1 cellular context compared by ENCODE assay signal in the genomic region with DNA sequence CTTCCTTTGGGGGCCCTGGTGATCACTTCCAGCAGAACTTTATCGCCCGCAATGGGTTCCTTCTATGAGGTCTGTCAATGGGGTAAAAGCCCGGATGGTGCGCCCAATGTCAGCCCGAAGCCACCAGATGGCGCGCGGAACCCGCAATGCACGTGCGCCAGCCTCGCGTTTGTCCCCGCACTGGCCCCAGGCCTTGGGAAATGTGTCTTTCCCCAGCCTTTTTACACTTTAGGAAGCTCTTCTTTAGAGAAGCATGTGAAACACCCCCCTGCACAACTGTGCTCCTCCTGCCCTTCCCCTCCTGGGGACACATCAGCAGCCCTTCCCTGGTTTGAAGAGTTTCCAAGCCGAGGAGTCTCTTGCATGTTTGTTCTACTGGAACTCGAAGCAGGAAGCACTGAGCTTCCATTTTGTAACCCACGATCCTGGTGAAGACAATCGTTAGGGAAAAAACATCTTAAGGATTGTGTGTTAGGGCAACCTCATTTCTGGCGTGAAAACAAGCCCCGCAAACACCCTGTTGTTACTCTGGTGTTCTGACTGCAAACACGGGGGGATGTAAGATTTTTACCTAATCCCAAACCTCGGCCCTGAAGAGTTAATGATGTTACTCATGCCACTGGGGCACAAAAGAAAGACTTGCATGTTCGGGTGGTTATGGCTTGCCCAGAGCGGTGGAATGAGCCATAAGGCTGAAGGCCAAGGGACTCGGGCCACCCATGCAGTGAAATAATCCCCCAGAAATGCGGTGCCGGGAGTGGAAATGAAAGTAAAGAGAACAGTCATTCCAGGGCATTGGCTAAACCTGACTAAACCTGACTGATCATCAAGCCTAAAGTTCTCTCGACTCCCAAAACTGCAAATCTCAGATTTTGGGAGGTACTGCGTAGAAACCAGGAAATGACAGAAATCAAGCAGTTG.
TF ChIP-seq lines count a peak whose summit lies in the region.

No MANE protein-coding gene starts in this region.

TF ChIP-seq in K562, 482 proteins besides CTCF, POLR2A, EP300 and RAD21 (continued from another document and continues in another):
- TF ChIP-seq ZBTB1 (CRISPR knock-in tag; IDR thresholded peaks at IDR 0.05; ENCODE audit: borderline replicate concordance, low read depth): peak; percentile 69; the same call in 1 of the 2 replicates
- TF ChIP-seq, protein P1, sequence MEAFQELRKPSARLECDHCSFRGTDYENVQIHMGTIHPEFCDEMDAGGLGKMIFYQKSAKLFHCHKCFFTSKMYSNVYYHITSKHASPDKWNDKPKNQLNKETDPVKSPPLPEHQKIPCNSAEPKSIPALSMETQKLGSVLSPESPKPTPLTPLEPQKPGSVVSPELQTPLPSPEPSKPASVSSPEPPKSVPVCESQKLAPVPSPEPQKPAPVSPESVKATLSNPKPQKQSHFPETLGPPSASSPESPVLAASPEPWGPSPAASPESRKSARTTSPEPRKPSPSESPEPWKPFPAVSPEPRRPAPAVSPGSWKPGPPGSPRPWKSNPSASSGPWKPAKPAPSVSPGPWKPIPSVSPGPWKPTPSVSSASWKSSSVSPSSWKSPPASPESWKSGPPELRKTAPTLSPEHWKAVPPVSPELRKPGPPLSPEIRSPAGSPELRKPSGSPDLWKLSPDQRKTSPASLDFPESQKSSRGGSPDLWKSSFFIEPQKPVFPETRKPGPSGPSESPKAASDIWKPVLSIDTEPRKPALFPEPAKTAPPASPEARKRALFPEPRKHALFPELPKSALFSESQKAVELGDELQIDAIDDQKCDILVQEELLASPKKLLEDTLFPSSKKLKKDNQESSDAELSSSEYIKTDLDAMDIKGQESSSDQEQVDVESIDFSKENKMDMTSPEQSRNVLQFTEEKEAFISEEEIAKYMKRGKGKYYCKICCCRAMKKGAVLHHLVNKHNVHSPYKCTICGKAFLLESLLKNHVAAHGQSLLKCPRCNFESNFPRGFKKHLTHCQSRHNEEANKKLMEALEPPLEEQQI (IDR thresholded peaks at IDR 0.05): no peak; the same call in 1 of the 2 replicates
- TF ChIP-seq, protein P2, sequence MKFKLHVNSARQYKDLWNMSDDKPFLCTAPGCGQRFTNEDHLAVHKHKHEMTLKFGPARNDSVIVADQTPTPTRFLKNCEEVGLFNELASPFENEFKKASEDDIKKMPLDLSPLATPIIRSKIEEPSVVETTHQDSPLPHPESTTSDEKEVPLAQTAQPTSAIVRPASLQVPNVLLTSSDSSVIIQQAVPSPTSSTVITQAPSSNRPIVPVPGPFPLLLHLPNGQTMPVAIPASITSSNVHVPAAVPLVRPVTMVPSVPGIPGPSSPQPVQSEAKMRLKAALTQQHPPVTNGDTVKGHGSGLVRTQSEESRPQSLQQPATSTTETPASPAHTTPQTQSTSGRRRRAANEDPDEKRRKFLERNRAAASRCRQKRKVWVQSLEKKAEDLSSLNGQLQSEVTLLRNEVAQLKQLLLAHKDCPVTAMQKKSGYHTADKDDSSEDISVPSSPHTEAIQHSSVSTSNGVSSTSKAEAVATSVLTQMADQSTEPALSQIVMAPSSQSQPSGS (CRISPR knock-in tag; IDR thresholded peaks at IDR 0.05): no peak
- TF ChIP-seq ETS2 (tag; IDR thresholded peaks at IDR 0.05; ENCODE audit: borderline replicate concordance, poor library complexity, severe bottlenecking): no peak
- peak; percentile 99 for TF ChIP-seq SMC3 (conservative IDR thresholded peaks at IDR 0.05; ENCODE audit: insufficient read depth, low read depth, low read length)
- no peak for TF ChIP-seq CHD4 (IDR thresholded peaks at IDR 0.05; ENCODE audit: insufficient read depth, insufficient replicate concordance, low read depth, low read length, poor library complexity, severe bottlenecking)
- no peak; the same call in 1 of the 2 replicates for TF ChIP-seq ZKSCAN3 (CRISPR knock-in tag; IDR thresholded peaks at IDR 0.05)
- no peak for TF ChIP-seq ZNF507 (tag; conservative IDR thresholded peaks at IDR 0.05)
- peak; percentile 84 for TF ChIP-seq BACH1 (tag; IDR thresholded peaks at IDR 0.05)
- TF ChIP-seq E2F3 (CRISPR knock-in tag; IDR thresholded peaks at IDR 0.05): peak; percentile 18; the same call in 1 of the 2 replicates
- TF ChIP-seq RBM22 (IDR thresholded peaks at IDR 0.05; ENCODE audit: low read depth, low read length, poor library complexity, severe bottlenecking): no peak
- TF ChIP-seq FOS (IDR thresholded peaks at IDR 0.05; ENCODE audit: extremely low read depth, insufficient read length): no peak
- TF ChIP-seq RHOXF2B (CRISPR knock-in tag; conservative IDR thresholded peaks at IDR 0.05): no peak
- no peak for TF ChIP-seq TSC22D4 (tag; IDR thresholded peaks at IDR 0.05)
- TF ChIP-seq ZHX1 (conservative IDR thresholded peaks at IDR 0.05; ENCODE audit: low read length): peak; percentile 19; the same call in 1 of the 2 replicates
- TF ChIP-seq THAP7 (CRISPR knock-in tag; IDR thresholded peaks at IDR 0.05): no peak
- TF ChIP-seq, protein P3, sequence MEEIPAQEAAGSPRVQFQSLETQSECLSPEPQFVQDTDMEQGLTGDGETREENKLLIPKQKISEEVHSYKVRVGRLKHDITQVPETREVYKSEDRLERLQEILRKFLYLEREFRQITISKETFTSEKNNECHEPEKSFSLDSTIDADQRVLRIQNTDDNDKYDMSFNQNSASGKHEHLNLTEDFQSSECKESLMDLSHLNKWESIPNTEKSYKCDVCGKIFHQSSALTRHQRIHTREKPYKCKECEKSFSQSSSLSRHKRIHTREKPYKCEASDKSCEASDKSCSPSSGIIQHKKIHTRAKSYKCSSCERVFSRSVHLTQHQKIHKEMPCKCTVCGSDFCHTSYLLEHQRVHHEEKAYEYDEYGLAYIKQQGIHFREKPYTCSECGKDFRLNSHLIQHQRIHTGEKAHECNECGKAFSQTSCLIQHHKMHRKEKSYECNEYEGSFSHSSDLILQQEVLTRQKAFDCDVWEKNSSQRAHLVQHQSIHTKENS (CRISPR knock-in tag; IDR thresholded peaks at IDR 0.05): no peak
- TF ChIP-seq ZNF75A (CRISPR knock-in tag; IDR thresholded peaks at IDR 0.05): no peak
- no peak for TF ChIP-seq ZBTB26 (CRISPR knock-in tag; IDR thresholded peaks at IDR 0.05)
- no peak for TF ChIP-seq HNRNPLL (IDR thresholded peaks at IDR 0.05; ENCODE audit: low read depth, low read length, poor library complexity, severe bottlenecking)
- TF ChIP-seq ZBTB17 (CRISPR knock-in tag; IDR thresholded peaks at IDR 0.05): peak; percentile 74
- TF ChIP-seq ZNF232 (CRISPR knock-in tag; IDR thresholded peaks at IDR 0.05): 0 out of 2 replicates have a peak, but pooled peaks have one; percentile 56
- no peak for TF ChIP-seq NFIX (CRISPR knock-in tag; IDR thresholded peaks at IDR 0.05; ENCODE audit: low read depth)
- TF ChIP-seq FOXK1 (CRISPR knock-in tag; IDR thresholded peaks at IDR 0.05; ENCODE audit: borderline replicate concordance): no peak
- TF ChIP-seq L3MBTL2 (IDR thresholded peaks at IDR 0.05): peak; percentile 96
- peak; percentile 89; the same call in 1 of the 2 replicates for TF ChIP-seq AFF4 (CRISPR knock-in tag; IDR thresholded peaks at IDR 0.05)
- peak; percentile 43 for TF ChIP-seq HMGN3 (IDR thresholded peaks at IDR 0.05; ENCODE audit: borderline replicate concordance, extremely low read depth, insufficient read length, low read depth, low read length)
- TF ChIP-seq ZNF347 (CRISPR knock-in tag; IDR thresholded peaks at IDR 0.05; ENCODE audit: low read depth): no peak
- peak in 1 of 3 experiments; percentile 52; a peak in 1 of 6 replicates for TF ChIP-seq ZBTB11 (CRISPR knock-in tag; IDR thresholded peaks at IDR 0.05)
- TF ChIP-seq SFPQ (IDR thresholded peaks at IDR 0.05; ENCODE audit: low read depth, low read length): no peak
- TF ChIP-seq SIN3B (IDR thresholded peaks at IDR 0.05; ENCODE audit: low read depth): no peak
- peak; percentile 13; the same call in 1 of the 2 replicates for TF ChIP-seq TCFL5 (CRISPR knock-in tag; conservative IDR thresholded peaks at IDR 0.05)
- peak; percentile 90 for TF ChIP-seq BHLHE40 (IDR thresholded peaks at IDR 0.05; ENCODE audit: low read length)
